Comparison of ENCODE assay signal across 1 cellular context in genomic region chr1:236150291-236150940, GRCh38.
TF ChIP-seq lines count a peak whose summit lies in the region.

No MANE protein-coding gene starts in this region.

TF ChIP-seq in WTC11, 78 proteins besides CTCF, POLR2A, EP300 and RAD21 (continued from another document):
- TF ChIP-seq ATF6 (CRISPR knock-in tag; IDR thresholded peaks at IDR 0.05): no peak
- no peak for TF ChIP-seq RORB (CRISPR knock-in tag; IDR thresholded peaks at IDR 0.05)
- TF ChIP-seq JUN (CRISPR knock-in tag; IDR thresholded peaks at IDR 0.05): no peak
- no peak for TF ChIP-seq GRHL2 (CRISPR knock-in tag; IDR thresholded peaks at IDR 0.05; ENCODE audit: insufficient replicate concordance, severe bottlenecking)
- no peak for TF ChIP-seq SP1 (CRISPR knock-in tag; conservative IDR thresholded peaks at IDR 0.05)
- TF ChIP-seq CBFB (CRISPR knock-in tag; IDR thresholded peaks at IDR 0.05; ENCODE audit: low read depth): no peak
- TF ChIP-seq TP53 (CRISPR knock-in tag; IDR thresholded peaks at IDR 0.05): no peak
TF ChIP-seq in WTC11: peak in this region for 0.
